8 cellular contexts compared by ENCODE assay signal in genomic region chr22:39471421-39472141, GRCh38. TPM values are rescaled to one million over a fixed set of nuclear protein-coding genes. Genes with fewer than 3 reads are reported as not detected.
DNase-seq lines count a peak whose midpoint lies in the region; ATAC-seq and TF ChIP-seq lines count a peak whose summit lies in the region.

No MANE protein-coding gene starts in this region.

- 45 to 46% methylated on average over 13 of the region's 13 CpGs for WGBS in lower leg skin, 2 donors

- H3K4me1 ChIP-seq in KMS-11 (ENCODE audit: low read depth, poor library complexity, severe bottlenecking) (peaks cover 89% of the 10 kb centered on the region), mucosa of stomach (ENCODE audit: control insufficient read depth, insufficient read depth, low read length) (peaks cover 78% of the 10 kb centered on the region)

- CTCF ChIA-PET in BJ (lab: Yijun Ruan, JAX), result interaction anchor here (0.6 to 2.8 kb wide), 4 partner anchors 10 to 130 kb away, joined by 3 to 14 read pairs (median 4); no protein-coding TSS in a partner anchor

- H3K9ac ChIP-seq in KMS-11 (peak overlapping the region; percentile 37; the same call in 1 of the 2 replicates), mucosa of stomach (ENCODE audit: low read length) (peak overlapping the region; percentile 68)

- peaks cover 54% of the 10 kb centered on the region for H3K79me2 ChIP-seq in KMS-11 (ENCODE audit: insufficient read depth, low read depth)

- no peaks in the 10 kb centered on the region for H3K9me3 ChIP-seq in mucosa of stomach (ENCODE audit: control insufficient read depth, low read length)

- H3K27me3 ChIP-seq in BJ (ENCODE audit: control insufficient read depth, insufficient read depth, low read length) (no peaks in the 10 kb centered on the region), KMS-11 (ENCODE audit: insufficient read depth, low read depth) (no peaks in the 10 kb centered on the region), mucosa of stomach (ENCODE audit: control insufficient read depth, insufficient read depth, low read length) (no peaks in the 10 kb centered on the region)

- no peaks in the 10 kb centered on the region for H3K36me3 ChIP-seq in BJ (ENCODE audit: control insufficient read depth, insufficient read depth, low read length)
- no peaks in the 10 kb centered on the region for H3K36me3 ChIP-seq in KMS-11 (ENCODE audit: insufficient read depth)
- H3K36me3 ChIP-seq in mucosa of stomach (ENCODE audit: control insufficient read depth, insufficient read depth, low read length), result no peaks in the 10 kb centered on the region

- H4K20me1 ChIP-seq in KMS-11 (ENCODE audit: insufficient read depth), result no peaks in the 10 kb centered on the region

- POLR2A ChIA-PET in BJ (lab: Charles Lee), result no interaction called here

- TF ChIP-seq CTCF in BJ (IDR thresholded peaks at IDR 0.05; ENCODE audit: insufficient read depth, low read depth, low read length) (no peak), KMS-11 (conservative IDR thresholded peaks at IDR 0.05; ENCODE audit: low read depth, low read length) (no peak), cardiac fibroblast (IDR thresholded peaks at IDR 0.05; ENCODE audit: low read depth, low read length) (no peak), lower leg skin (IDR thresholded peaks at IDR 0.05) (no peak)

- ATAC-seq in HG02970 (IDR thresholded peaks at IDR 0.05; ENCODE audit: low FRiP score, unreplicated experiment), result no peak

- peak overlapping the region; percentile 89 for H3K4me2 ChIP-seq in KMS-11

- H3K4me3 ChIP-seq in BJ (ENCODE audit: low read depth, low read length) (no peak overlapping the region), KMS-11 (IDR thresholded peaks at IDR 0.05; ENCODE audit: insufficient read depth, low read depth, low read length) (no peak overlapping the region), cardiac fibroblast (replicated peaks in 1 of 2; ENCODE audit: low read depth in 2 of 2, low read length in 2 of 2) (no peak overlapping the region), mucosa of stomach (ENCODE audit: low read length) (no peak overlapping the region), lower leg skin (ENCODE audit: low read depth, poor library complexity, severe bottlenecking) (no peak overlapping the region)

- peak overlapping the region; percentile 76 for H3K27ac ChIP-seq in KMS-11

- TF ChIP-seq POLR2A in lower leg skin (IDR thresholded peaks at IDR 0.05), result no peak

- intact Hi-C loops in lower leg skin (cut with DNase I; ENCODE audit: low total_unique reads), result no loop called here

- H2AFZ ChIP-seq in KMS-11 (ENCODE audit: low read depth), result peak overlapping the region; percentile 29; the same call in 1 of the 2 replicates

- DNase-seq in BJ (ENCODE audit: low read depth), result peak; percentile 30
- DNase-seq in GM19238 (ENCODE audit: insufficient read length, low spot score), result peak; percentile 71
- DNase-seq in cardiac fibroblast (ENCODE audit: low read depth in 2 of 2), result peak; percentile 78 to 92
- no peak for DNase-seq in stimulated activated CD4-positive, alpha-beta T cell treated with anti-CD3 and anti-CD28 coated beads, Interleukin-4, amount 100 ng/mL, for 24 hours
- DNase-seq in lower leg skin (ENCODE audit: low spot score in 2 of 2), result no peak

RNA-seq across cellular contexts. Expression of gene MGAT3, which starts 14.8 kb away (rescaled TPM):
- 0.53 and 0.66 TPM in 2 replicates for polyA plus RNA-seq in BJ (2011; rRNA removed)
- polyA minus RNA-seq in BJ (2011; rRNA and poly(A)+ RNA removed), result 0.31 and 0.62 TPM in 2 replicates
- 1 to 10 TPM; 1.2 to 5.5 (median 3.2) TPM for total RNA-seq in lower leg skin

RNA-seq across cellular contexts. Expression of gene MIEF1, which starts 30.5 kb away (rescaled TPM):
- 17.5 and 21.0 TPM in 2 replicates for polyA plus RNA-seq in BJ (2011; rRNA removed)
- 14.9 and 20.7 TPM in 2 replicates for polyA minus RNA-seq in BJ (2011; rRNA and poly(A)+ RNA removed)
- total RNA-seq in lower leg skin, result 10 to 100 TPM; 12.8 to 27.1 (median 20.2) TPM

RNA-seq across cellular contexts. Expression of gene ATF4, which starts 48.8 kb away (rescaled TPM):
- 886 and 999 TPM in 2 replicates for polyA plus RNA-seq in BJ (2011; rRNA removed)
- 177 and 288 TPM in 2 replicates for polyA minus RNA-seq in BJ (2011; rRNA and poly(A)+ RNA removed)
- 100 to 1,000 TPM; 214 to 336 (median 309) TPM for total RNA-seq in lower leg skin

Comparison
In these comparisons a context has a peak if more than half of its experiments do, and no peak if none do; other contexts are left out.
1. DNase-seq: peak in BJ (single experiment), GM19238 (single experiment) and cardiac fibroblast (2 of 2); none in stimulated activated CD4-positive, alpha-beta T cell treated with anti-CD3 and anti-CD28 coated beads, Interleukin-4, amount 100 ng/mL, for 24 hours (single experiment) and lower leg skin (0 of 2).